ENCODE assay signal across 1 cellular context in the genomic region with DNA sequence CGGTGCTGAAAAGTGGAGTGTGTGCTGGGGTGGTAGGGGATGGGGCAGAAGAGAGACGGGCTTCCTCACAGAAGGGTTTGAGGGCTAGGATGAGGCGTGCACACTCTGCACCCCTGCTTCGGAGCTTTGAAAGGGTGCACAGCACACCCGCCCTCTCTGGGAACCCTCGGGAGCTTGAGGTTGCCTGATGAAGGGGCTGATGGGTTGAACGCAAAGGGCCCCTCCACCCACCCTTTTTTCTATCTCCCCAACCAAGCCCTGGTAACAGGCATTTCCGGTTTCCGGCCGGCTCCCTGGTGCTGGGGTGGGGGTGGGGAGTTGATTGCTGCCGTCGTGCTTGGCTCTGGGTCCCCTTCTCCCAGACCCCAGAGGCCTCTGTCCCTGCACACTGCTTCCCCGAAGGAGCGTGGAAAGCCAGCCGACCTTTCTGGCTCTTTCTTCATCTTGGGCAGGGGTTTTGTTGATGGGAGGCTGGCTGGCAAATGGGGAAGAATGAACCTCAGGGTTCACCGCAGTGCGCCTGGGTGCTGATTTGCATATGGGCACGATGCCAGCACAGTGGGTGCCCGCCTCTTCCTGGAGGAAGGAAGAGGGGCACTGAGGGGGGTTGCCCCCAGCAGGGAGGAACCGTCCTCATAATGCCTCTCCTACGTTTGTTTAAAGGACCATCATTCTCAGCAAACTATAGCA.
TF ChIP-seq lines count a peak whose summit lies in the region.

No MANE protein-coding gene starts in this region.

TF ChIP-seq in SK-N-SH treated with all-trans-retinoic acid at 6 μM for 48 hours, 23 proteins besides CTCF, POLR2A, EP300 and RAD21 (continued from another document):
- TF ChIP-seq CSRNP3 (CRISPR knock-in tag; IDR thresholded peaks at IDR 0.05) (no peak), TCF4 (CRISPR knock-in tag; IDR thresholded peaks at IDR 0.05; ENCODE audit: borderline replicate concordance) (no peak)
- TF ChIP-seq, protein P1, sequence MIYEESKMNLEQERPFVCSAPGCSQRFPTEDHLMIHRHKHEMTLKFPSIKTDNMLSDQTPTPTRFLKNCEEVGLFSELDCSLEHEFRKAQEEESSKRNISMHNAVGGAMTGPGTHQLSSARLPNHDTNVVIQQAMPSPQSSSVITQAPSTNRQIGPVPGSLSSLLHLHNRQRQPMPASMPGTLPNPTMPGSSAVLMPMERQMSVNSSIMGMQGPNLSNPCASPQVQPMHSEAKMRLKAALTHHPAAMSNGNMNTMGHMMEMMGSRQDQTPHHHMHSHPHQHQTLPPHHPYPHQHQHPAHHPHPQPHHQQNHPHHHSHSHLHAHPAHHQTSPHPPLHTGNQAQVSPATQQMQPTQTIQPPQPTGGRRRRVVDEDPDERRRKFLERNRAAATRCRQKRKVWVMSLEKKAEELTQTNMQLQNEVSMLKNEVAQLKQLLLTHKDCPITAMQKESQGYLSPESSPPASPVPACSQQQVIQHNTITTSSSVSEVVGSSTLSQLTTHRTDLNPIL (CRISPR knock-in tag; IDR thresholded peaks at IDR 0.05; ENCODE audit: low read depth): no peak
